ENCODE assay signal across 11 cellular contexts in the genomic region with DNA sequence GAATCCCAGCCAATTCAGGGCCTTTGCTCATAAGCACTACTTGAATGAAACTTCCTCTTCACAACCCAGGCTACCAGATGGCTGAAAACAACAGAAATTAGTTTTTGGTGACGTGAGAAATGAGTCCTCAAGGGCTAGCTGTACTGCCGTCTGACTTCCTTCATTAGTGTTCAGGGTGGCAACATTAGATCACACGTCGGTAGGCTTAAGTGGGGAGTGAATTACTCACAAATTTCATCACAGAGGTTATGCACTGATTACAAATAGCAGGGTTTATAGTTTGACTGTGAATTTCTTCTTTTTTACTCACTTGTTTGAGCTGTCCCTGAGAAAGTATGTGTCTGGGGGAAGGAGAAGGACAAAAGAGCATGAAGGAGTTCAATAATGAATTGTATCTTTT.
A peak's percentile ranks its signal among the peaks of the same experiment; 100 is the strongest.
DNase-seq lines count a peak whose midpoint lies in the region; ATAC-seq, FAIRE-seq and TF ChIP-seq lines count a peak whose summit lies in the region.
"Had no signal": no experiment of that assay in that cellular context is flagged by ENCODE, and none has a peak within 500 bp of the region (broad histone marks: within the 10 kb centered on the region; RNA-seq: fewer than 3 reads in every experiment).

No MANE protein-coding gene starts in this region.

- FAIRE-seq in GM18507 (lab: Jason Lieb, UNC), result peak; percentile 54

- DNase-seq in GM18507 (ENCODE audit: extremely low spot score, insufficient read length, low read depth) (no peak), foreskin keratinocyte (peak in 1 of 2 donors; percentile 17), 8988T (no peak), G401 (ENCODE audit: low spot score) (no peak), left cardiac atrium (no peak)
- DNase-seq in effector CD8-positive, alpha-beta T cell (lab: John Stamatoyannopoulos, UW), result no peak
- DNase-seq: activated CD4-positive, alpha-beta T cell treated with anti-CD3 and anti-CD28 coated beads, Interleukin-2, amount 50 U/mL, for 48 hours had no signal

- H3K27me3 ChIP-seq in foreskin keratinocyte, result no peaks in the 10 kb centered on the region
- H3K27me3 ChIP-seq: cardiac muscle cell had no signal

- H3K27ac ChIP-seq in foreskin keratinocyte, result no peak overlapping the region
- H3K27ac ChIP-seq: cardiac muscle cell, prostate gland had no signal

- in situ Hi-C loops in G401 (cut with HindIII; ENCODE audit: low sequenced_read_pairs), result no loop called here

- peak; percentile 96 for ATAC-seq in GM21717 (IDR thresholded peaks at IDR 0.05; ENCODE audit: unreplicated experiment)
- ATAC-seq in HG03575 (IDR thresholded peaks at IDR 0.05; ENCODE audit: extremely low read depth, insufficient number of reproducible peaks, low FRiP score, unreplicated experiment), result peak; percentile 60
- peak; percentile 14 for ATAC-seq in foreskin keratinocyte
- no peak for ATAC-seq in left cardiac atrium

- intact Hi-C loops in left cardiac atrium (cut with DNase I), result no loop called here

- TF ChIP-seq CTCF in foreskin keratinocyte (conservative IDR thresholded peaks at IDR 0.05), result no peak

- H3K4me1 ChIP-seq in foreskin keratinocyte, result peaks cover 10% of the 10 kb centered on the region
- H3K4me1 ChIP-seq: prostate gland had no signal

Comparison
In these comparisons a context has a peak if more than half of its experiments do, and no peak if none do; other contexts are left out.
1. ATAC-seq: peak in GM21717 (single experiment), HG03575 (single experiment) and foreskin keratinocyte (single experiment); none in left cardiac atrium (0 of 2).